ENCODE assay signal across 9 cellular contexts in genomic region chr1:243422362-243422761, GRCh38.
DNase-seq lines count a peak whose midpoint lies in the region; FAIRE-seq and TF ChIP-seq lines count a peak whose summit lies in the region.
"Had no signal": no experiment of that assay in that cellular context is flagged by ENCODE, and none has a peak within 500 bp of the region (broad histone marks: within the 10 kb centered on the region; RNA-seq: fewer than 3 reads in every experiment).

No MANE protein-coding gene starts in this region.

- no peaks in the 10 kb centered on the region for H3K9me2 ChIP-seq in OCI-LY1 (ENCODE audit: low read depth, low read length)

- TF ChIP-seq POLR2A in erythroblast (IDR thresholded peaks at IDR 0.05; ENCODE audit: low read length): no peak

- H3K79me2 ChIP-seq in OCI-LY1 (ENCODE audit: insufficient read depth, low read length): no peaks in the 10 kb centered on the region

- H3K4me2 ChIP-seq in BLaER1 treated with 17β-estradiol and CSF1 and Interleukin-3, amounts not matched to agents 10 nM and 100 nM: peak overlapping the region; percentile 75 to 97 (median 88); a peak in 17 of 22 replicates
- H3K4me2 ChIP-seq in OCI-LY1 (ENCODE audit: low read length): 0 out of 2 replicates have a peak overlapping the region, but pooled peaks have one; percentile 7

- peak overlapping the region in 2 of 6 donors; percentile 53 for H3K27ac Mint-ChIP-seq in immature natural killer cell

- peaks cover 7 to 17% (median 14%) of the 10 kb centered on the region in 3 donors for H3K36me3 Mint-ChIP-seq in immature natural killer cell

- H3K4me1 ChIP-seq in BLaER1 treated with 17β-estradiol and CSF1 and Interleukin-3, amounts not matched to agents 10 nM and 100 nM: peaks cover 24 to 31% (median 28%) of the 10 kb centered on the region in 10 experiments
- peaks cover 10% of the 10 kb centered on the region for H3K4me1 ChIP-seq in OCI-LY1 (ENCODE audit: insufficient read depth, low read length, severe bottlenecking)

- peaks cover 0 to 40% (median 16%) of the 10 kb centered on the region in 11 experiments; a peak in 16 of 22 replicates for H3K36me3 ChIP-seq in BLaER1 treated with 17β-estradiol and CSF1 and Interleukin-3, amounts not matched to agents 10 nM and 100 nM
- no peaks in the 10 kb centered on the region; the same call in 1 of the 2 replicates for H3K36me3 ChIP-seq in OCI-LY1 (ENCODE audit: insufficient read depth, low read length)

- in situ Hi-C loops in G401 (cut with HindIII; ENCODE audit: low sequenced_read_pairs): no loop called here

- H3K27me3 ChIP-seq in BLaER1 treated with 17β-estradiol and CSF1 and Interleukin-3, amounts not matched to agents 10 nM and 100 nM: no peaks in the 10 kb centered on the region
- no peaks in the 10 kb centered on the region for H3K27me3 ChIP-seq in OCI-LY1 (ENCODE audit: insufficient read depth, low read length)
- H3K27me3 ChIP-seq: heart left ventricle had no signal

- H3K9me3 Mint-ChIP-seq in immature natural killer cell: no peaks in the 10 kb centered on the region

- peak overlapping the region in 8 of 11 experiments; percentile 63 to 85 (median 76); a peak in 14 of 22 replicates for H3K27ac ChIP-seq in BLaER1 treated with 17β-estradiol and CSF1 and Interleukin-3, amounts not matched to agents 10 nM and 100 nM
- no peak overlapping the region for H3K27ac ChIP-seq in OCI-LY1 (ENCODE audit: low read depth, low read length, poor library complexity, severe bottlenecking)
- H3K27ac ChIP-seq: WERI-Rb-1 had no signal

- no peak overlapping the region for H2AFZ ChIP-seq in OCI-LY1 (ENCODE audit: low read length)

- no peak for FAIRE-seq in frontal cortex (lab: Jason Lieb, UNC)

- H4K20me1 ChIP-seq in BLaER1 treated with 17β-estradiol and CSF1 and Interleukin-3, amounts not matched to agents 10 nM and 100 nM: no peaks in the 10 kb centered on the region
- H4K20me1 ChIP-seq in OCI-LY1 (ENCODE audit: insufficient read depth, low read length): no peaks in the 10 kb centered on the region

- H3F3A ChIP-seq in OCI-LY1 (ENCODE audit: insufficient read depth, low read length): no peaks in the 10 kb centered on the region

- TF ChIP-seq CTCF in OCI-LY1 (IDR thresholded peaks at IDR 0.05; ENCODE audit: low read length): no peak

- DNase-seq in G401 (ENCODE audit: low spot score) (peak; percentile 64), immature natural killer cell (no peak), erythroblast (lab: John Stamatoyannopoulos, UW) (no peak), NCI-H510A (lab: John Stamatoyannopoulos, UW) (no peak), frontal cortex (ENCODE audit: low spot score in 2 of 2) (no peak)
- DNase-seq: WERI-Rb-1 had no signal

- peaks cover 12 to 16% of the 10 kb centered on the region in 2 donors for H3K4me1 Mint-ChIP-seq in immature natural killer cell

- H3K27me3 Mint-ChIP-seq in immature natural killer cell (ENCODE audit: low read depth in 3 of 3): no peaks in the 10 kb centered on the region

- peak overlapping the region in 2 of 10 experiments; percentile 46 to 51; a peak in 2 of 20 replicates for H3K4me3 ChIP-seq in BLaER1 treated with 17β-estradiol and CSF1 and Interleukin-3, amounts not matched to agents 10 nM and 100 nM
- H3K4me3 ChIP-seq in OCI-LY1 (ENCODE audit: low read depth, low read length, poor library complexity, severe bottlenecking): no peak overlapping the region

- H3K4me3 Mint-ChIP-seq in immature natural killer cell: peak overlapping the region; percentile 24 to 77 (median 59)

- peak overlapping the region in 3 of 11 experiments; percentile 61 to 69 (median 69); a peak in 5 of 22 replicates for H3K9ac ChIP-seq in BLaER1 treated with 17β-estradiol and CSF1 and Interleukin-3, amounts not matched to agents 10 nM and 100 nM
- H3K9ac ChIP-seq in OCI-LY1 (ENCODE audit: low read length): no peak overlapping the region

- H3K9me3 ChIP-seq in BLaER1 treated with 17β-estradiol and CSF1 and Interleukin-3, amounts not matched to agents 10 nM and 100 nM (replicated peaks in 1 of 11): 0 out of 22 replicates have a peak, but pooled peaks cover 0 to 3% (median 0%) of the 10 kb centered on the region in 11 experiments
- H3K9me3 ChIP-seq in OCI-LY1 (ENCODE audit: low read length): no peaks in the 10 kb centered on the region
- H3K9me3 ChIP-seq: heart left ventricle had no signal
